In the genomic region with DNA sequence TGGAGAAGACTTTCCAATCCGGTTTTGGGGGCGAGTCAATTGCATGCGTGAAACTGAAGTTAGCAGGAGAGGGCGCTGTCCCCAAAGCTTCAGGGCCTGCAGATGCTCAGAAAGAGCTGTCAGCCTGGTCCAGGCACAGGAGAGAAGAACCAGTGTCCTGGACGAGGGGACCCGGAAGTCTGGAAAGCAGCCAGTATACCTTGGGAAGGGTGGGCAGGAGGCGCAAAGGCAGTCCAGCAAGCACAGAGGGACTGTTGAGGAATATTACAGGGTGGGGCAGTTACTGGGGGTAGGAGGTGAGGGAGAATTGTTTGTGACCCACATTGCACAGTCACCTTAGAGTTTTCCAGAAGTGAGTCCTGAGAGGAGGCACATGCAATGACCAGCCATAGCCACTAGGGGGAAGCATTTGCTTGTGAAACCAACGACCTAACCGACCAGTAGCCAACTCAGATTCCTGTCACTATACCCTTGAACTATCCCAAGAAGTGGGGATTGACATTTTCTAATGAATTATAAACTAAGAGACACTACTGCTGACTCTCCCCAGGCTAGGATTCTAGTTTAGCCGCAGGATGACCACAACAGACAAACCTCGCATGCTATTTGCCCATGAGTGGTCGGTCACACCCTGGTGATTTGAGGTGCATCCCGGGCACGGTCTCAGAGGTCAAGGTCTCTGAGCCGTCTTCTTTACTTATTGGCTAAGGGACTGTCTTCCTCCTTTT, we compare ENCODE assay signal across 8 cellular contexts.
DNase-seq lines count a peak whose midpoint lies in the region; ATAC-seq and TF ChIP-seq lines count a peak whose summit lies in the region.

No MANE protein-coding gene starts in this region.

- ATAC-seq in GM21825 (IDR thresholded peaks at IDR 0.05; ENCODE audit: unreplicated experiment), result peak; percentile 93

- H2AFZ ChIP-seq in parathyroid adenoma, result no peak overlapping the region

- no peak overlapping the region for H3K27ac ChIP-seq in parathyroid adenoma

- no peak overlapping the region for H3K4me3 ChIP-seq in parathyroid adenoma (ENCODE audit: low read depth, low read length)

- in situ Hi-C loops in G401 (cut with HindIII; ENCODE audit: low sequenced_read_pairs), result no loop called here

- peak; percentile 90 for TF ChIP-seq CTCF in parathyroid adenoma (IDR thresholded peaks at IDR 0.05)

- no peak overlapping the region for H3K4me2 ChIP-seq in parathyroid adenoma (ENCODE audit: low read length)

- H3K4me1 ChIP-seq in parathyroid adenoma, result no peaks in the 10 kb centered on the region

- no peaks in the 10 kb centered on the region for H3K36me3 ChIP-seq in parathyroid adenoma (ENCODE audit: control insufficient read depth, insufficient read depth, low read length)

- no peaks in the 10 kb centered on the region for H3K9me3 ChIP-seq in parathyroid adenoma (ENCODE audit: control insufficient read depth, low read length)

- H3K27me3 ChIP-seq in parathyroid adenoma (ENCODE audit: control insufficient read depth, insufficient read depth, low read length), result no peaks in the 10 kb centered on the region

- H3K9ac ChIP-seq in parathyroid adenoma, result no peak overlapping the region

- DNase-seq in G401 (ENCODE audit: low spot score) (peak; percentile 72), KG1 (lab: John Stamatoyannopoulos, UW) (peak; percentile 14), RPMI8226 (peak; percentile 65), glomerular endothelial cell (ENCODE audit: extremely low read depth, low read depth, low spot score) (peak; percentile 56), ureter (ENCODE audit: low spot score) (peak; percentile 86)
- peak; percentile 84 for DNase-seq in activated effector memory CD4-positive, alpha-beta T cell treated with anti-CD3 and anti-CD28 coated beads, Interleukin-2, amount 50 U/mL, for 16 hours

- no peaks in the 10 kb centered on the region for H3K79me2 ChIP-seq in parathyroid adenoma

Comparison
In these comparisons a context has a peak if more than half of its experiments do, and no peak if none do; other contexts are left out.
1. DNase-seq: peak in every context shown above with its lines; median percentile 86 in ureter; 84 in activated effector memory CD4-positive, alpha-beta T cell treated with anti-CD3 and anti-CD28 coated beads, Interleukin-2, amount 50 U/mL, for 16 hours; 72 in G401; 65 in RPMI8226; 56 in glomerular endothelial cell; 14 in KG1.